8 cellular contexts compared by ENCODE assay signal in the genomic region with DNA sequence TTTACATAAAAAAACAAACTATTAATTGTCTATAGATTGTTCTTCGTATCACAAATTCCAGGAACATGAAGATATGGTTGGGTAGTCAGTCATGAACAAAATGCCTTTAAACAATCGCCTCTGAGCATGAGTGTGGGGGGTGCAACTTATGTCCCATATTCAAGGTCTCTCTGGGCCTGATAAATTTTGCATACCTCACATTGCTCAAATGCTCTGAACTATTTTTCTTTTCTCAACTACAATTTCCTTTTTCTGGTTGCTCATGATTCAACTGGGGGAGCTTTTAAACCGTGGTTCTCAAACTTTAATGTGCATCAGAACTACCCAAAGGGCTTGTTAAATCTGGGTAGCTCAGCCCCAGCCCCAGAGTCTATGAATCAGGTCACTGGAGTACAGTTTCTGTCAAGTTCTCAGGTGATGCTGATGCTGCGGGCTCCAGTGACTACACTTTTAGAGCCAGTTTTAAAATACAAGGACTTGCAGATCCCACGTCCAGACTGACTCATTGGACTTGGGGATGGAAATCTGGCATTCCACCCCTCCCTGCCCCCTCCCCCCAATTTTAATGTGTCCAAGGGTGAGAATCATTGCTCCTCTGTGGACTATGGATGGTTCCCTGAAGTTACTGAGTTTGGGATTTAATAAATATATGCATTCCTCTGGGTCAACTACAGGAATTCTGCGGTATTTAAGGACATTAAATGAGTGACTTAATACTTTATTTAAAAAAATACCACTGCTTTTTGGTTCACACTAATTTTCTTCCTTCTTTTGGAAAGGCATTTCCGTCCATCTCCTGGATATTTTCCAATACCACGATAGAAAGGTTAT.
DNase-seq lines count a peak whose midpoint lies in the region; ATAC-seq lines count a peak whose summit lies in the region.

No MANE protein-coding gene starts in this region.

- H3K9ac ChIP-seq in iPS-15b (ENCODE audit: low read depth, low read length) = peak overlapping the region; percentile 37

- peaks cover 46% of the 10 kb centered on the region for H3K4me1 Mint-ChIP-seq in activated naive CD4-positive, alpha-beta T cell treated with anti-CD3 and anti-CD28 coated beads, Interleukin-2, amount 10 ng/mL, durations not matched to agents 7 days and 5 days
- peaks cover 53% of the 10 kb centered on the region for H3K4me1 Mint-ChIP-seq in stimulated activated naive CD8-positive, alpha-beta T cell treated with anti-CD3 and anti-CD28 coated beads, Interleukin-15, Interleukin-2, amounts not matched to agents 100 ng/mL and 50 ng/mL, for 24 hours (ENCODE audit: low read depth)

- no peak overlapping the region for H3K27ac Mint-ChIP-seq in activated naive CD4-positive, alpha-beta T cell treated with anti-CD3 and anti-CD28 coated beads, Interleukin-2, amount 10 ng/mL, durations not matched to agents 7 days and 5 days
- peak overlapping the region; percentile 52 for H3K27ac Mint-ChIP-seq in stimulated activated naive CD8-positive, alpha-beta T cell treated with anti-CD3 and anti-CD28 coated beads, Interleukin-15, Interleukin-2, amounts not matched to agents 100 ng/mL and 50 ng/mL, for 24 hours

- H3K9me3 Mint-ChIP-seq in activated naive CD4-positive, alpha-beta T cell treated with anti-CD3 and anti-CD28 coated beads, Interleukin-2, amount 10 ng/mL, durations not matched to agents 7 days and 5 days = no peaks in the 10 kb centered on the region
- H3K9me3 Mint-ChIP-seq in stimulated activated naive CD8-positive, alpha-beta T cell treated with anti-CD3 and anti-CD28 coated beads, Interleukin-15, Interleukin-2, amounts not matched to agents 100 ng/mL and 50 ng/mL, for 24 hours = no peaks in the 10 kb centered on the region

- H3K4me1 ChIP-seq in iPS-15b (ENCODE audit: control insufficient read depth, insufficient read depth, low read length) = peaks cover 20% of the 10 kb centered on the region

- peak; percentile 18 for DNase-seq in DMS 273 (lab: John Stamatoyannopoulos, UW; ENCODE audit: unreplicated experiment)
- no peak for DNase-seq in DMS 273 treated with DMSO at 0.1 percent for 48 hours (lab: John Stamatoyannopoulos, UW)
- peak; percentile 25 for DNase-seq in activated naive CD4-positive, alpha-beta T cell treated with anti-CD3 and anti-CD28 coated beads, Interleukin-2, amount 10 ng/mL, durations not matched to agents 7 days and 5 days
- DNase-seq in iPS-NIHi11 (ENCODE audit: low spot score) = no peak
- no peak for DNase-seq in anterior cingulate cortex (lab: John Stamatoyannopoulos, UW)

- H3K36me3 Mint-ChIP-seq in activated naive CD4-positive, alpha-beta T cell treated with anti-CD3 and anti-CD28 coated beads, Interleukin-2, amount 10 ng/mL, durations not matched to agents 7 days and 5 days = peaks cover 11% of the 10 kb centered on the region
- H3K36me3 Mint-ChIP-seq in stimulated activated naive CD8-positive, alpha-beta T cell treated with anti-CD3 and anti-CD28 coated beads, Interleukin-15, Interleukin-2, amounts not matched to agents 100 ng/mL and 50 ng/mL, for 24 hours (ENCODE audit: low read depth) = peaks cover 19% of the 10 kb centered on the region

- no peaks in the 10 kb centered on the region for H3K36me3 ChIP-seq in iPS-15b (ENCODE audit: control insufficient read depth, insufficient read depth, low read length)

- H3K27me3 ChIP-seq in iPS-15b (ENCODE audit: control insufficient read depth, insufficient read depth, low read length) = no peaks in the 10 kb centered on the region

- CTCF ChIA-PET in activated naive CD4-positive, alpha-beta T cell treated with anti-CD3 and anti-CD28 coated beads, Interleukin-2, amount 10 ng/mL, durations not matched to agents 7 days and 5 days (lab: Charles Lee) = no interaction called here

- no peaks in the 10 kb centered on the region for H3K9me3 ChIP-seq in iPS-15b (ENCODE audit: control insufficient read depth, insufficient read depth, low read length)

- peaks cover 8% of the 10 kb centered on the region for H3K27me3 Mint-ChIP-seq in activated naive CD4-positive, alpha-beta T cell treated with anti-CD3 and anti-CD28 coated beads, Interleukin-2, amount 10 ng/mL, durations not matched to agents 7 days and 5 days
- no peaks in the 10 kb centered on the region for H3K27me3 Mint-ChIP-seq in stimulated activated naive CD8-positive, alpha-beta T cell treated with anti-CD3 and anti-CD28 coated beads, Interleukin-15, Interleukin-2, amounts not matched to agents 100 ng/mL and 50 ng/mL, for 24 hours

- no peak for ATAC-seq in GM18511 (IDR thresholded peaks at IDR 0.05; ENCODE audit: unreplicated experiment)

- H3K4me3 ChIP-seq in iPS-15b (ENCODE audit: low read depth, low read length) = peak overlapping the region; percentile 82

- peak overlapping the region; percentile 47 for H3K4me3 Mint-ChIP-seq in activated naive CD4-positive, alpha-beta T cell treated with anti-CD3 and anti-CD28 coated beads, Interleukin-2, amount 10 ng/mL, durations not matched to agents 7 days and 5 days
- peak overlapping the region; percentile 95 for H3K4me3 Mint-ChIP-seq in stimulated activated naive CD8-positive, alpha-beta T cell treated with anti-CD3 and anti-CD28 coated beads, Interleukin-15, Interleukin-2, amounts not matched to agents 100 ng/mL and 50 ng/mL, for 24 hours

Comparison
In these comparisons a context has a peak if more than half of its experiments do, and no peak if none do; other contexts are left out.
1. DNase-seq: peak in DMS 273 (single experiment) and activated naive CD4-positive, alpha-beta T cell treated with anti-CD3 and anti-CD28 coated beads, Interleukin-2, amount 10 ng/mL, durations not matched to agents 7 days and 5 days (single experiment); none in DMS 273 treated with DMSO at 0.1 percent for 48 hours (single experiment), iPS-NIHi11 (single experiment) and anterior cingulate cortex (0 of 58).